In genomic region chrX:48802089-48802812, GRCh38 we compare ENCODE assay signal across 8 cellular contexts. TPM values are rescaled to one million over a fixed set of nuclear protein-coding genes. Genes with fewer than 3 reads are reported as not detected.
DNase-seq lines count a peak whose midpoint lies in the region; ATAC-seq and TF ChIP-seq lines count a peak whose summit lies in the region.

No MANE protein-coding gene starts in this region.

- TF ChIP-seq CTCF in foreskin keratinocyte (conservative IDR thresholded peaks at IDR 0.05) (no peak), neutrophil (IDR thresholded peaks at IDR 0.05) (no peak), tibial nerve (IDR thresholded peaks at IDR 0.05) (no peak)

- H3K27ac ChIP-seq in foreskin keratinocyte (peak overlapping the region; percentile 94), neutrophil (peak overlapping the region; percentile 93), tibial nerve (peak overlapping the region; percentile 87 to 97 (median 92))

- peak in 1 of 2 donors; percentile 60 for TF ChIP-seq EP300 in tibial nerve (IDR thresholded peaks at IDR 0.05)

- no peaks in the 10 kb centered on the region for H3K9me3 ChIP-seq in neutrophil
- no peaks in the 10 kb centered on the region for H3K9me3 ChIP-seq in tibial nerve

- no peaks in the 10 kb centered on the region for H3K27me3 ChIP-seq in foreskin keratinocyte
- H3K27me3 ChIP-seq in neutrophil, result no peaks in the 10 kb centered on the region
- H3K27me3 ChIP-seq in tibial nerve, result no peaks in the 10 kb centered on the region

- peak; percentile 41 for ATAC-seq in GM21737 (IDR thresholded peaks at IDR 0.05; ENCODE audit: unreplicated experiment)
- ATAC-seq in foreskin keratinocyte, result peak; percentile 69

- DNase-seq in ELR (ENCODE audit: low read depth), result peak; percentile 84
- DNase-seq in KBM-7, result peak; percentile 92
- peak; percentile 46 for DNase-seq in activated gamma-delta T cell treated with Interleukin-2 at 50 U/mL for 16 hours
- peak; percentile 71 to 83 for DNase-seq in foreskin keratinocyte
- peak; percentile 71 to 76 for DNase-seq in tibial nerve (ENCODE audit: low spot score in 2 of 2)

- H3K4me1 ChIP-seq in foreskin keratinocyte, result no peaks in the 10 kb centered on the region
- peaks cover 11 to 18% of the 10 kb centered on the region in 2 experiments for H3K4me1 ChIP-seq in neutrophil (ENCODE audit: control insufficient read depth in 1 of 2, insufficient read depth in 1 of 2, low read depth in 1 of 2, low read length in 1 of 2)
- peaks cover 0 to 14% (median 3%) of the 10 kb centered on the region in 4 donors for H3K4me1 ChIP-seq in tibial nerve

- in situ Hi-C loops in KBM-7 (cut with MboI; ENCODE audit: low pct_unique_long_range_greater_than_20kb, low sequenced_read_pairs), result no loop called here

- no peaks in the 10 kb centered on the region for H3K36me3 ChIP-seq in neutrophil
- peaks cover 0 to 23% (median 0%) of the 10 kb centered on the region in 3 donors for H3K36me3 ChIP-seq in tibial nerve

- 1 to 47% methylated on average over 30 to 37 of the region's 37 CpGs for WGBS in tibial nerve, 2 donors

- H3K4me3 ChIP-seq in neutrophil (ENCODE audit: low read depth in 1 of 2, low read length in 1 of 2) (peak overlapping the region; percentile 66 to 69), tibial nerve (peak overlapping the region; percentile 32 to 64 (median 52))

- TF ChIP-seq POLR2A in tibial nerve (IDR thresholded peaks at IDR 0.05), result peak in 1 of 2 donors; percentile 68

TF ChIP-seq in PFSK-1, 5 proteins besides CTCF, POLR2A, EP300 and RAD21:
- TF ChIP-seq SIN3A (IDR thresholded peaks at IDR 0.05; ENCODE audit: borderline replicate concordance, insufficient read depth, low read length) (no peak), POLR2AphosphoS5 (IDR thresholded peaks at IDR 0.05; ENCODE audit: low read depth, low read length) (peak; percentile 72; the same call in 1 of the 2 replicates)

RNA-seq across cellular contexts. Expression of gene HDAC6, which starts 0.4 kb away (rescaled TPM):
- polyA plus RNA-seq in PFSK-1 (2012; ENCODE audit: insufficient read length, low read depth), result 69.4 TPM
- total RNA-seq in foreskin keratinocyte (33.9 and 35.3 TPM in 2 replicates), tibial nerve (100 to 1,000 TPM; 101 to 160 (median 120) TPM)
- 25.0 and 25.4 TPM in 2 replicates for polyA plus RNA-seq in foreskin keratinocyte

RNA-seq across cellular contexts. Expression of gene GATA1, which starts 15.9 kb away (rescaled TPM):
- not detected for polyA plus RNA-seq in PFSK-1 (2012; ENCODE audit: insufficient read length, low read depth)
- not detected in 2 replicates for total RNA-seq in foreskin keratinocyte
- polyA plus RNA-seq in foreskin keratinocyte, result not detected in 2 replicates
- under 1 TPM in 1 of 4 donors, not detected in 3; 0.90 TPM for total RNA-seq in tibial nerve

RNA-seq across cellular contexts. Expression of gene ERAS, which starts 24.1 kb away (rescaled TPM):
- polyA plus RNA-seq in PFSK-1 (2012; ENCODE audit: insufficient read length, low read depth), result not detected
- total RNA-seq in foreskin keratinocyte, result not detected in 2 replicates
- polyA plus RNA-seq in foreskin keratinocyte, result not detected in 2 replicates
- not detected for total RNA-seq in tibial nerve

RNA-seq across cellular contexts. Expression of gene PCSK1N, which starts 33.2 kb away (rescaled TPM):
- polyA plus RNA-seq in PFSK-1 (2012; ENCODE audit: insufficient read length, low read depth), result 0.43 TPM
- total RNA-seq in foreskin keratinocyte (0.53 and 1.7 TPM in 2 replicates), tibial nerve (10 to 100 TPM in 1 of 4 donors, 1 to 10 TPM in 3; 5.0 to 21.8 (median 7.3) TPM)
- 0.86 and 3.7 TPM in 2 replicates for polyA plus RNA-seq in foreskin keratinocyte

RNA-seq across cellular contexts. Expression of gene GLOD5, which starts 40.7 kb away (rescaled TPM):
- polyA plus RNA-seq in PFSK-1 (2012; ENCODE audit: insufficient read length, low read depth), result not detected
- not detected in 2 replicates for total RNA-seq in foreskin keratinocyte
- not detected in 2 replicates for polyA plus RNA-seq in foreskin keratinocyte
- total RNA-seq in tibial nerve, result not detected

Comparison
In these comparisons a context has a peak if more than half of its experiments do, and no peak if none do; other contexts are left out.
1. Peak in every context shown above with its lines: DNase-seq, ATAC-seq, H3K4me3 ChIP-seq and H3K27ac ChIP-seq.